Comparison of ENCODE assay signal across 12 cellular contexts in the genomic region with DNA sequence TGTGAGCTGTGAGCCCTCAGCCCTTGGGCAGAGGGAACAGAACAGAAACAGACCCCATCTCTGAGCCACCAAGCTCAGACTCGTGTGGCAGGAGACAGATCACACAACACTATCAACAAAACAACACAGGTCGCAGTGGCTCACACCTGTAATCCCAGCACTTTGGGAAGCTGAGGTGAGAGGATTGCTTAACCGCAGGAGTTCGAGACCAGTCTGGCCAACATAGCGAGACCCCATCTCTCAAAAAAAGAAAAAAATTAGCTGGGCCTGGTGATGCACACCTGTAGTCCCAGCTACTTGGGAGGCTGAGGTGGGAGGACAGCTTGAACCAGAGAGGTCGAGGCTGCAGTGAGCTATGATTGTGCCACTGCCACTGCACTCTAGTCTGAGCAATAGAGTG. TPM values are rescaled to one million over a fixed set of nuclear protein-coding genes. Genes with fewer than 3 reads are reported as not detected.
DNase-seq lines count a peak whose midpoint lies in the region; ATAC-seq and TF ChIP-seq lines count a peak whose summit lies in the region.
"Had no signal": no experiment of that assay in that cellular context is flagged by ENCODE, and none has a peak within 500 bp of the region (broad histone marks: within the 10 kb centered on the region; RNA-seq: fewer than 3 reads in every experiment).

No MANE protein-coding gene starts in this region.

- 95% methylated on average over 6 of the region's 6 CpGs for WGBS in heart right ventricle, 2 donors

- H3K27me3 Mint-ChIP-seq in CD4-positive, CD25-positive, alpha-beta regulatory T cell, result no peaks in the 10 kb centered on the region
- H3K27me3 Mint-ChIP-seq in dendritic cell treated with granulocyte-macrophage colony-stimulating factor and Interleukin-4, amounts not matched to agents 40 ng/mL and 50 ng/mL, for 4 days, result no peaks in the 10 kb centered on the region
- no peaks in the 10 kb centered on the region for H3K27me3 Mint-ChIP-seq in nephron progenitor cell (ENCODE audit: low read depth, poor library complexity)

- H4K20me1 ChIP-seq in OCI-LY1 (ENCODE audit: insufficient read depth, low read length), result no peaks in the 10 kb centered on the region

- intact Hi-C loops in dendritic cell treated with granulocyte-macrophage colony-stimulating factor and Interleukin-4, amounts not matched to agents 40 ng/mL and 50 ng/mL, for 4 days (cut with micrococcal nuclease), result no loop called here
- intact Hi-C loops in heart right ventricle (cut with DNase I), result no loop called here

- peaks cover under 1% of the 10 kb centered on the region; the same call in 1 of the 2 replicates for H3K79me2 ChIP-seq in OCI-LY1 (ENCODE audit: insufficient read depth, low read length)

- no peak for TF ChIP-seq CTCF in OCI-LY1 (IDR thresholded peaks at IDR 0.05; ENCODE audit: low read length)
- no peak for TF ChIP-seq CTCF in nephron progenitor cell (IDR thresholded peaks at IDR 0.05)
- no peak for TF ChIP-seq CTCF in heart right ventricle (IDR thresholded peaks at IDR 0.05)

- H3F3A ChIP-seq in OCI-LY1 (ENCODE audit: insufficient read depth, low read length), result no peaks in the 10 kb centered on the region

- H3K9me3 ChIP-seq in CD4-positive, CD25-positive, alpha-beta regulatory T cell (ENCODE audit: control insufficient read depth in 2 of 2, low read length in 2 of 2), result no peaks in the 10 kb centered on the region
- H3K9me3 ChIP-seq in OCI-LY1 (ENCODE audit: low read length), result no peaks in the 10 kb centered on the region
- H3K9me3 ChIP-seq in heart right ventricle, result no peaks in the 10 kb centered on the region
- H3K9me3 ChIP-seq: Peyer's patch had no signal

- peak overlapping the region in 2 of 3 donors; percentile 36 to 69 for H3K27ac Mint-ChIP-seq in CD4-positive, CD25-positive, alpha-beta regulatory T cell
- peak overlapping the region; percentile 62 for H3K27ac Mint-ChIP-seq in dendritic cell treated with granulocyte-macrophage colony-stimulating factor and Interleukin-4, amounts not matched to agents 40 ng/mL and 50 ng/mL, for 4 days
- peak overlapping the region; percentile 82 for H3K27ac Mint-ChIP-seq in nephron progenitor cell

- H3K4me1 Mint-ChIP-seq in CD4-positive, CD25-positive, alpha-beta regulatory T cell, result peaks cover 0 to 27% (median 16%) of the 10 kb centered on the region in 4 donors
- peaks cover 70% of the 10 kb centered on the region for H3K4me1 Mint-ChIP-seq in dendritic cell treated with granulocyte-macrophage colony-stimulating factor and Interleukin-4, amounts not matched to agents 40 ng/mL and 50 ng/mL, for 4 days (ENCODE audit: low read depth)
- H3K4me1 Mint-ChIP-seq in nephron progenitor cell, result peaks cover 56% of the 10 kb centered on the region

- H3K4me2 ChIP-seq in OCI-LY1 (ENCODE audit: low read length), result no peak overlapping the region

- no peak overlapping the region for H2AFZ ChIP-seq in OCI-LY1 (ENCODE audit: low read length)

- ATAC-seq in CD4-positive, CD25-positive, alpha-beta regulatory T cell (ENCODE audit: low read depth in 2 of 2), result no peak
- ATAC-seq in SK-N-SH treated with all-trans-retinoic acid at 6 μM for 48 hours (no peak), HG03175 (IDR thresholded peaks at IDR 0.05; ENCODE audit: unreplicated experiment) (no peak), heart right ventricle (no peak)

- no peaks in the 10 kb centered on the region for H3K4me1 ChIP-seq in CD4-positive, CD25-positive, alpha-beta regulatory T cell (ENCODE audit: control insufficient read depth, insufficient read depth, low read length, poor library complexity, severe bottlenecking)
- H3K4me1 ChIP-seq in OCI-LY1 (ENCODE audit: insufficient read depth, low read length, severe bottlenecking), result peaks cover 19% of the 10 kb centered on the region
- H3K4me1 ChIP-seq in heart right ventricle, result peaks cover 0 to 28% (median 0%) of the 10 kb centered on the region in 9 donors

- peaks cover 8% of the 10 kb centered on the region for H3K36me3 Mint-ChIP-seq in CD4-positive, CD25-positive, alpha-beta regulatory T cell
- peaks cover 46% of the 10 kb centered on the region for H3K36me3 Mint-ChIP-seq in dendritic cell treated with granulocyte-macrophage colony-stimulating factor and Interleukin-4, amounts not matched to agents 40 ng/mL and 50 ng/mL, for 4 days (ENCODE audit: low read depth)
- H3K36me3 Mint-ChIP-seq in nephron progenitor cell (ENCODE audit: low read depth), result no peaks in the 10 kb centered on the region

- no peak overlapping the region for H3K9ac ChIP-seq in OCI-LY1 (ENCODE audit: low read length)

- no peaks in the 10 kb centered on the region for H3K27me3 ChIP-seq in CD4-positive, CD25-positive, alpha-beta regulatory T cell (ENCODE audit: control insufficient read depth, insufficient read depth, low read length)
- H3K27me3 ChIP-seq in OCI-LY1 (ENCODE audit: insufficient read depth, low read length) (no peaks in the 10 kb centered on the region), heart right ventricle (no peaks in the 10 kb centered on the region)
- H3K27me3 ChIP-seq: Peyer's patch had no signal

- DNase-seq in CD4-positive, CD25-positive, alpha-beta regulatory T cell, result no peak
- DNase-seq in nephron progenitor cell (no peak), heart right ventricle (no peak)
- DNase-seq: ACHN, Karpas-422, NCI-H187 treated with DMSO at 0.1 percent for 48 hours, NCI-H748 treated with DMSO at 0.1 percent for 48 hours had no signal

- H3K27ac ChIP-seq in CD4-positive, CD25-positive, alpha-beta regulatory T cell (ENCODE audit: insufficient read depth, low read length, poor library complexity, severe bottlenecking), result no peak overlapping the region
- H3K27ac ChIP-seq in OCI-LY1 (ENCODE audit: low read depth, low read length, poor library complexity, severe bottlenecking) (peak overlapping the region; percentile 68), heart right ventricle (no peak overlapping the region)
- H3K27ac ChIP-seq: Peyer's patch had no signal

- H3K4me3 ChIP-seq in CD4-positive, CD25-positive, alpha-beta regulatory T cell (ENCODE audit: low read depth, low read length), result no peak overlapping the region
- H3K4me3 ChIP-seq in OCI-LY1 (ENCODE audit: low read depth, low read length, poor library complexity, severe bottlenecking) (no peak overlapping the region), heart right ventricle (no peak overlapping the region)
- H3K4me3 ChIP-seq: Peyer's patch had no signal

- H3K4me3 Mint-ChIP-seq in CD4-positive, CD25-positive, alpha-beta regulatory T cell, result peak overlapping the region in 1 of 4 donors; percentile 18
- H3K4me3 Mint-ChIP-seq in dendritic cell treated with granulocyte-macrophage colony-stimulating factor and Interleukin-4, amounts not matched to agents 40 ng/mL and 50 ng/mL, for 4 days, result no peak overlapping the region
- H3K4me3 Mint-ChIP-seq in nephron progenitor cell, result no peak overlapping the region

- no peaks in the 10 kb centered on the region for H3K9me3 Mint-ChIP-seq in CD4-positive, CD25-positive, alpha-beta regulatory T cell
- H3K9me3 Mint-ChIP-seq in dendritic cell treated with granulocyte-macrophage colony-stimulating factor and Interleukin-4, amounts not matched to agents 40 ng/mL and 50 ng/mL, for 4 days, result no peaks in the 10 kb centered on the region
- no peaks in the 10 kb centered on the region for H3K9me3 Mint-ChIP-seq in nephron progenitor cell

- peaks cover 6% of the 10 kb centered on the region for H3K36me3 ChIP-seq in CD4-positive, CD25-positive, alpha-beta regulatory T cell (ENCODE audit: control insufficient read depth, insufficient read depth, low read length)
- H3K36me3 ChIP-seq in OCI-LY1 (ENCODE audit: insufficient read depth, low read length) (peaks cover 7% of the 10 kb centered on the region), heart right ventricle (no peaks in the 10 kb centered on the region)
- H3K36me3 ChIP-seq: Peyer's patch had no signal

- H3K9me2 ChIP-seq in OCI-LY1 (ENCODE audit: low read depth, low read length), result no peaks in the 10 kb centered on the region

TF ChIP-seq in SK-N-SH treated with all-trans-retinoic acid at 6 μM for 48 hours, 23 proteins besides CTCF, POLR2A, EP300 and RAD21:
- TF ChIP-seq PPARA (CRISPR knock-in tag; IDR thresholded peaks at IDR 0.05; ENCODE audit: borderline replicate concordance) (no peak), SNAI2 (CRISPR knock-in tag; IDR thresholded peaks at IDR 0.05) (no peak), ZNF8 (CRISPR knock-in tag; IDR thresholded peaks at IDR 0.05) (no peak), ISL1 (CRISPR knock-in tag; IDR thresholded peaks at IDR 0.05) (no peak), ZFP30 (CRISPR knock-in tag; IDR thresholded peaks at IDR 0.05) (no peak)

RNA-seq across cellular contexts. Expression of gene QPRT, which starts 5.5 kb away (rescaled TPM):
- 2.4 TPM for total RNA-seq in CD4-positive, CD25-positive, alpha-beta regulatory T cell
- polyA plus RNA-seq in CD4-positive, CD25-positive, alpha-beta regulatory T cell, result 1 to 10 TPM in 1 of 4 donors, under 1 TPM in 3; 0.53 to 2.1 (median 0.69) TPM
- 10 to 100 TPM; 16.0 to 34.1 (median 25.9) TPM for total RNA-seq in heart right ventricle
- 10 to 100 TPM in 1 of 2 donors, 1 to 10 TPM in 1; 3.8 to 13.8 TPM for polyA plus RNA-seq in heart right ventricle

RNA-seq across cellular contexts. Expression of gene SPN, which starts 10.5 kb away (rescaled TPM):
- 149 TPM for total RNA-seq in CD4-positive, CD25-positive, alpha-beta regulatory T cell
- polyA plus RNA-seq in CD4-positive, CD25-positive, alpha-beta regulatory T cell, result 100 to 1,000 TPM; 103 to 135 (median 126) TPM
- 10 to 100 TPM in 1 of 10 donors, 1 to 10 TPM in 7, under 1 TPM in 2; 0.35 to 12.6 (median 1.8) TPM for total RNA-seq in heart right ventricle
- polyA plus RNA-seq in heart right ventricle, result under 1 TPM; 0.29 to 0.58 TPM

Comparison
In these comparisons a context has a peak if more than half of its experiments do, and no peak if none do; other contexts are left out.
1. RNA of gene SPN, which starts 10.5 kb away (total RNA-seq): 149 TPM in CD4-positive, CD25-positive, alpha-beta regulatory T cell (single experiment); 0.35 to 12.6 TPM in heart right ventricle; every median in the first group is over 10 times any median in the second.
2. Peak in every context shown above with its lines, with median percentiles within 50 percentile points of each other: H3K27ac Mint-ChIP-seq.